Comparison of ENCODE assay signal across 21 cellular contexts in genomic region chr3:114565201-114565600, GRCh38.
A peak's percentile ranks its signal among the peaks of the same experiment; 100 is the strongest.
DNase-seq lines count a peak whose midpoint lies in the region; ATAC-seq and TF ChIP-seq lines count a peak whose summit lies in the region.
"Had no signal": no experiment of that assay in that cellular context is flagged by ENCODE, and none has a peak within 500 bp of the region (broad histone marks: within the 10 kb centered on the region; RNA-seq: fewer than 3 reads in every experiment).

No MANE protein-coding gene starts in this region.

- no peak overlapping the region for H3K4me3 Mint-ChIP-seq in chondrocyte (ENCODE audit: unreplicated experiment)
- H3K4me3 Mint-ChIP-seq: activated CD4-positive, alpha-beta memory T cell treated with anti-CD3 and anti-CD28 coated beads, Interleukin-2, amount 10 ng/mL, durations not matched to agents 7 days and 5 days; CD8-positive, alpha-beta T cell had no signal

- intact Hi-C loops in body of pancreas (cut with DNase I) (no loop called here), tibial artery (cut with DNase I; ENCODE audit: low total_unique reads) (no loop called here)

- no peaks in the 10 kb centered on the region for H3K4me1 ChIP-seq in body of pancreas
- peaks cover 0 to 47% of the 10 kb centered on the region in 2 donors for H3K4me1 ChIP-seq in right atrium auricular region
- H3K4me1 ChIP-seq in tibial artery = peaks cover 0 to 44% (median 11%) of the 10 kb centered on the region in 4 donors

- H3K27me3 Mint-ChIP-seq in chondrocyte (ENCODE audit: low read depth) = no peaks in the 10 kb centered on the region
- H3K27me3 Mint-ChIP-seq: activated CD4-positive, alpha-beta memory T cell treated with anti-CD3 and anti-CD28 coated beads, Interleukin-2, amount 10 ng/mL, durations not matched to agents 7 days and 5 days had no signal

- peaks cover 15% of the 10 kb centered on the region for H3K9me3 Mint-ChIP-seq in chondrocyte (ENCODE audit: low read depth)
- H3K9me3 Mint-ChIP-seq: activated CD4-positive, alpha-beta memory T cell treated with anti-CD3 and anti-CD28 coated beads, Interleukin-2, amount 10 ng/mL, durations not matched to agents 7 days and 5 days had no signal

- DNase-seq in GM03348 (ENCODE audit: low spot score) = peak; percentile 35
- peak; percentile 22 to 37 (median 32) for DNase-seq in body of pancreas
- peak; percentile 70 for DNase-seq in right atrium auricular region (ENCODE audit: low spot score)
- peak; percentile 74 to 85 for DNase-seq in tibial artery
- no peak for DNase-seq in chondrocyte (ENCODE audit: low spot score)
- no peak for DNase-seq in UCSD-AML1 (lab: John Stamatoyannopoulos, UW; ENCODE audit: unreplicated experiment)
- DNase-seq in DMS 273 treated with DMSO at 0.1 percent for 48 hours (lab: John Stamatoyannopoulos, UW) = no peak
- DNase-seq: activated CD4-positive, alpha-beta memory T cell treated with anti-CD3 and anti-CD28 coated beads, Interleukin-2, amount 10 ng/mL, durations not matched to agents 7 days and 5 days; activated gamma-delta T cell treated with Interleukin-2 at 50 U/mL for 16 hours; CD8-positive, alpha-beta T cell; DMS153; GDM1; islet precursor cell; mammary epithelial cell; NCI-H187 treated with DMSO at 0.1 percent for 48 hours; retina; stimulated activated CD8-positive, alpha-beta memory T cell treated with anti-CD3 and anti-CD28 coated beads, Interleukin-4, amount 100 ng/mL, for 48 hours; SW 1271 had no signal

- no peak overlapping the region for H3K27ac Mint-ChIP-seq in chondrocyte (ENCODE audit: unreplicated experiment)
- H3K27ac Mint-ChIP-seq: activated CD4-positive, alpha-beta memory T cell treated with anti-CD3 and anti-CD28 coated beads, Interleukin-2, amount 10 ng/mL, durations not matched to agents 7 days and 5 days; CD8-positive, alpha-beta T cell had no signal

- H3K4me3 ChIP-seq in body of pancreas (no peak overlapping the region), right atrium auricular region (no peak overlapping the region), tibial artery (no peak overlapping the region)
- H3K4me3 ChIP-seq: vagina had no signal

- TF ChIP-seq POLR2A in body of pancreas (IDR thresholded peaks at IDR 0.05) = no peak

- H3K36me3 Mint-ChIP-seq in chondrocyte (ENCODE audit: low read depth) = peaks cover 9% of the 10 kb centered on the region

- H3K27ac ChIP-seq in body of pancreas (no peak overlapping the region), right atrium auricular region (no peak overlapping the region), tibial artery (no peak overlapping the region)
- H3K27ac ChIP-seq: epithelial cell of prostate, vagina had no signal

- H3K36me3 ChIP-seq in body of pancreas (replicated peaks in 1 of 2; ENCODE audit: insufficient read depth in 1 of 2, low read depth in 2 of 2) (no peaks in the 10 kb centered on the region), right atrium auricular region (no peaks in the 10 kb centered on the region), tibial artery (no peaks in the 10 kb centered on the region)
- H3K36me3 ChIP-seq: vagina had no signal

- H3K4me1 Mint-ChIP-seq in chondrocyte (ENCODE audit: low read depth) = peaks cover 31% of the 10 kb centered on the region

- no peaks in the 10 kb centered on the region for H3K27me3 ChIP-seq in body of pancreas
- H3K27me3 ChIP-seq in right atrium auricular region = no peaks in the 10 kb centered on the region
- H3K27me3 ChIP-seq in tibial artery = no peaks in the 10 kb centered on the region
- H3K27me3 ChIP-seq: vagina had no signal

- no peak for ATAC-seq in body of pancreas
- ATAC-seq: activated CD4-positive, CD25-positive, alpha-beta regulatory T cell treated with anti-CD3 and anti-CD28 coated beads, Interleukin-2, amount 50 U/mL, for 24 hours; CD8-positive, alpha-beta T cell had no signal

- no peaks in the 10 kb centered on the region for H3K9me3 ChIP-seq in body of pancreas
- H3K9me3 ChIP-seq in right atrium auricular region = no peaks in the 10 kb centered on the region
- no peaks in the 10 kb centered on the region for H3K9me3 ChIP-seq in tibial artery
- H3K9me3 ChIP-seq: vagina had no signal

- TF ChIP-seq CTCF in body of pancreas (IDR thresholded peaks at IDR 0.05) (no peak), right atrium auricular region (IDR thresholded peaks at IDR 0.05) (no peak), tibial artery (IDR thresholded peaks at IDR 0.05) (no peak), chondrocyte (IDR thresholded peaks at IDR 0.05) (no peak)

- 84 to 94% methylated on average over 8 of the region's 8 CpGs for WGBS in body of pancreas, 2 donors

Comparison
In these comparisons a context has a peak if more than half of its experiments do, and no peak if none do; other contexts are left out.
1. DNase-seq: peak in GM03348 (single experiment), body of pancreas (4 of 4), right atrium auricular region (single experiment) and tibial artery (2 of 2); none in chondrocyte (single experiment), UCSD-AML1 (single experiment) and DMS 273 treated with DMSO at 0.1 percent for 48 hours (single experiment).